Comparison of ENCODE assay signal across 25 cellular contexts in the genomic region with DNA sequence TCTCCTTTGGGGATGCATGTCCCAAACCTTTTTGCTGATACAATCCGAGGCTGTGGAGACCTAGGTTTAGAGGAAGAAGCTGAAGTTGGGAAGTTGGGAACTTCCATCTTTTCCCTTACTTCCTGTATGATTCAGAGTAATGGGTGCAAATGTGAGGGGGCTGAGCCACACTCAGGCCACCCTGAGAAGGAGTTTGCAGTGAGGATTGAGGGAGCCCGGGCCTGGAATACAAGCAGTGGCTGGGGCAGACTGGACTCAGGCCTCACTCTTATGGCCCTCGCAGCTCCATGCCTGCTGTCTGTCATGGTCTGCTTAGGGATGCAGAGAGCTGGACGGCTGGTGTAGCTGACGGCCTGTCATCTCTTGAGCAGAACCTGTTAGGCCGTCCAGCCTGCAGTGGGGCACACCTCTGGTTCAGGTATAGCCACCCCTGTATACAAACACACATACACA.
"Had no signal": no experiment of that assay in that cellular context is flagged by ENCODE, and none has a peak within 500 bp of the region (broad histone marks: within the 10 kb centered on the region; RNA-seq: fewer than 3 reads in every experiment).

No MANE protein-coding gene starts in this region.

- ATAC-seq: activated CD8-positive, alpha-beta memory T cell treated with anti-CD3 and anti-CD28 coated beads, Interleukin-2, amount 10 ng/mL, durations not matched to agents 7 days and 5 days; activated CD8-positive, alpha-beta T cell treated with anti-CD3 and anti-CD28 coated beads for 36 hours; gastrocnemius medialis; sciatic nerve; stimulated activated naive CD8-positive, alpha-beta T cell treated with anti-CD3 and anti-CD28 coated beads, Interleukin-15, Interleukin-2, amounts not matched to agents 100 U/mL and 50 U/mL, for 24 hours had no signal

- H3K4me1 ChIP-seq: gastrocnemius medialis had no signal

- H3K4me3 ChIP-seq: ascending aorta, esophagus muscularis mucosa, gastrocnemius medialis, spleen, thyroid gland had no signal

- H3K9me3 ChIP-seq: ascending aorta, esophagus muscularis mucosa, gastrocnemius medialis, spleen, thyroid gland had no signal

- DNase-seq: activated CD4-positive, alpha-beta T cell treated with anti-CD3 and anti-CD28 coated beads, Interleukin-2, amount 10 ng/mL, durations not matched to agents 7 days and 5 days; activated CD4-positive, CD25-positive, alpha-beta regulatory T cell treated with anti-CD3 and anti-CD28 coated beads, Interleukin-2, amount 50 U/mL, for 72 hours; activated CD8-positive, alpha-beta memory T cell treated with anti-CD3 and anti-CD28 coated beads, Interleukin-2, amount 10 ng/mL, durations not matched to agents 7 days and 5 days; activated CD8-positive, alpha-beta T cell treated with anti-CD3 and anti-CD28 coated beads for 36 hours; activated gamma-delta T cell; activated naive CD4-positive, alpha-beta T cell treated with anti-CD3 and anti-CD28 coated beads, Interleukin-2, amount 50 U/mL, for 16 hours; activated T-cell treated with anti-CD3 and anti-CD28 coated beads for 4 hours; brain microvascular endothelial cell; caudate nucleus; dermis blood vessel endothelial cell; effector CD8-positive, alpha-beta T cell; gastrocnemius medialis; hippocampal formation; nucleus accumbens; posterior cingulate gyrus; spleen; stimulated activated CD4-positive, alpha-beta T cell treated with anti-CD3 and anti-CD28 coated beads, Interleukin-4, amount 100 ng/mL, for 4 hours; stimulated activated naive CD8-positive, alpha-beta T cell treated with anti-CD3 and anti-CD28 coated beads, Interleukin-15, Interleukin-2, amounts not matched to agents 100 U/mL and 50 U/mL, for 24 hours; substantia nigra; SW 1271; thyroid gland had no signal

- H3K36me3 ChIP-seq: ascending aorta, brain microvascular endothelial cell, esophagus muscularis mucosa, gastrocnemius medialis, spleen, thyroid gland had no signal

- H3K27me3 ChIP-seq: ascending aorta, brain microvascular endothelial cell, esophagus muscularis mucosa, gastrocnemius medialis, spleen, thyroid gland had no signal

- H3K27ac ChIP-seq: ascending aorta, brain microvascular endothelial cell, esophagus muscularis mucosa, gastrocnemius medialis, spleen, thyroid gland, VCaP had no signal
